Comparison of ENCODE assay signal across 8 cellular contexts in genomic region chr21:32257952-32258785, GRCh38. TPM values are rescaled to one million over a fixed set of nuclear protein-coding genes. Genes with fewer than 3 reads are reported as not detected.
DNase-seq lines count a peak whose midpoint lies in the region; ATAC-seq and TF ChIP-seq lines count a peak whose summit lies in the region.

No MANE protein-coding gene starts in this region.

- POLR2A ChIA-PET in AG04450 (lab: Yijun Ruan, JAX), result interaction anchor here (0.6 kb wide), 1 partner anchor 56 kb away, joined by 3 read pairs; no protein-coding TSS in a partner anchor

- TF ChIP-seq CTCF in AG04450 (IDR thresholded peaks at IDR 0.05; ENCODE audit: low read depth, low read length) (peak; percentile 86), GM12873 (IDR thresholded peaks at IDR 0.05; ENCODE audit: insufficient read depth, low read depth, low read length, missing control alignments) (peak; percentile 79), VCaP (conservative IDR thresholded peaks at IDR 0.05) (peak; percentile 91), mucosa of descending colon (IDR thresholded peaks at IDR 0.05) (peak; percentile 33), upper lobe of left lung (IDR thresholded peaks at IDR 0.05) (peak in 5 of 6 experiments; percentile 43 to 76 (median 73))

- intact Hi-C loops in mucosa of descending colon (cut with DNase I, micrococcal nuclease), result loop anchor here (2.0 to 5.0 kb wide), 3 partner anchors 391 to 471 kb away; no protein-coding TSS in a partner anchor

- H3K4me3 ChIP-seq in AG04450 (ENCODE audit: low read depth, low read length), result no peak overlapping the region
- no peak overlapping the region for H3K4me3 ChIP-seq in mucosa of descending colon
- no peak overlapping the region for H3K4me3 ChIP-seq in upper lobe of left lung

- CTCF ChIA-PET in AG04450 (lab: Charles Lee), result interaction anchor here (0.5 to 4.2 kb wide), 31 partner anchors 9 to 543 kb away, joined by 3 to 98 read pairs (median 4); partner anchors contain the start of gene HUNK

- H3K27ac ChIP-seq in AG04450 (ENCODE audit: low read depth, low read length) (no peak overlapping the region), VCaP (peak overlapping the region; percentile 49), upper lobe of left lung (no peak overlapping the region)

- H3K9me3 ChIP-seq in AG04450 (ENCODE audit: control insufficient read depth, insufficient read depth, low read length), result no peaks in the 10 kb centered on the region; the same call in 1 of the 2 replicates
- no peaks in the 10 kb centered on the region for H3K9me3 ChIP-seq in mucosa of descending colon
- no peaks in the 10 kb centered on the region for H3K9me3 ChIP-seq in upper lobe of left lung

- H3K36me3 ChIP-seq in mucosa of descending colon (ENCODE audit: low read depth) (no peaks in the 10 kb centered on the region), upper lobe of left lung (no peaks in the 10 kb centered on the region)

- TF ChIP-seq EP300 in upper lobe of left lung (IDR thresholded peaks at IDR 0.05), result no peak

- peak; percentile 54 for DNase-seq in AG04450 (ENCODE audit: low read depth, low spot score)
- peak; percentile 57 for DNase-seq in NCI-H2171 (lab: John Stamatoyannopoulos, UW)
- peak; percentile 62 to 75 for DNase-seq in erythroblast (lab: John Stamatoyannopoulos, UW)
- peak in 2 of 3 donors; percentile 72 to 77 for DNase-seq in mucosa of descending colon
- peak in 1 of 2 donors; percentile 69 for DNase-seq in upper lobe of left lung

- peak; percentile 56 for ATAC-seq in HG03108 (IDR thresholded peaks at IDR 0.05; ENCODE audit: unreplicated experiment)
- peak; percentile 91 for ATAC-seq in mucosa of descending colon
- ATAC-seq in upper lobe of left lung (ENCODE audit: low FRiP score in 2 of 2), result peak; percentile 81 to 89

- 46% methylated on average over 16 of the region's 16 CpGs for WGBS in upper lobe of left lung, 2 donors

- TF ChIP-seq POLR2A in erythroblast (IDR thresholded peaks at IDR 0.05; ENCODE audit: low read length), result no peak
- TF ChIP-seq POLR2A in upper lobe of left lung (IDR thresholded peaks at IDR 0.05), result no peak

- H3K4me1 ChIP-seq in mucosa of descending colon (ENCODE audit: low read depth), result no peaks in the 10 kb centered on the region
- H3K4me1 ChIP-seq in upper lobe of left lung, result peaks cover 0 to 4% (median 1%) of the 10 kb centered on the region in 4 donors

- H3K27me3 ChIP-seq in AG04450 (ENCODE audit: control insufficient read depth, insufficient read depth, low read length) (no peaks in the 10 kb centered on the region), upper lobe of left lung (no peaks in the 10 kb centered on the region)

RNA-seq across cellular contexts. Expression of gene MIS18A, which starts 20.7 kb away (rescaled TPM):
- 4.7 and 6.3 TPM in 2 replicates for polyA plus RNA-seq in AG04450 (2011; rRNA removed)
- polyA minus RNA-seq in AG04450 (2011; rRNA and poly(A)+ RNA removed), result 0.70 and 0.83 TPM in 2 replicates
- 10 to 100 TPM in 1 of 3 donors, 1 to 10 TPM in 2; 6.6 to 16.3 (median 6.9) TPM for total RNA-seq in mucosa of descending colon
- 1 to 10 TPM in 5 of 6 donors, not detected in 1; 3.3 to 7.8 (median 5.4) TPM for total RNA-seq in upper lobe of left lung

RNA-seq across cellular contexts. Expression of gene MRAP, which starts 40.5 kb away (rescaled TPM):
- polyA plus RNA-seq in AG04450 (2011; rRNA removed), result not detected in 2 replicates
- polyA minus RNA-seq in AG04450 (2011; rRNA and poly(A)+ RNA removed), result not detected in 2 replicates
- total RNA-seq in mucosa of descending colon (not detected), upper lobe of left lung (1 to 10 TPM in 1 of 6 donors, under 1 TPM in 2, not detected in 3; 0.46 to 2.3 (median 0.54) TPM)

Comparison
In these comparisons a context has a peak if more than half of its experiments do, and no peak if none do; other contexts are left out.
1. CTCF ChIP-seq: peak in every context shown above with its lines; median percentile 91 in VCaP; 86 in AG04450; 79 in GM12873; 73 in upper lobe of left lung; 33 in mucosa of descending colon.